In genomic region chr12:122078141-122079037, GRCh38 we compare ENCODE assay signal across 1 cellular context.
TF ChIP-seq lines count a peak whose summit lies in the region.

MLXIP (plus strand) TSS chr12:122078756; CDS start chr12:122078854, 98 bp downstream.

TF ChIP-seq in HepG2, 621 proteins besides CTCF, POLR2A, EP300 and RAD21 (continued from another document and continues in another):
- TF ChIP-seq ZNF609 (CRISPR knock-in tag; IDR thresholded peaks at IDR 0.05; ENCODE audit: borderline replicate concordance) (peak; percentile 58; the same call in 1 of the 2 replicates), KLF13 (CRISPR knock-in tag; IDR thresholded peaks at IDR 0.05) (no peak), EHMT2 (IDR thresholded peaks at IDR 0.05; ENCODE audit: borderline replicate concordance, low read depth, low read length) (no peak), ZNF644 (CRISPR knock-in tag; IDR thresholded peaks at IDR 0.05; ENCODE audit: low read depth) (no peak), ZNF546 (CRISPR knock-in tag; conservative IDR thresholded peaks at IDR 0.05) (peak; percentile 75), ZNF484 (CRISPR knock-in tag; IDR thresholded peaks at IDR 0.05; ENCODE audit: borderline replicate concordance, low read depth) (no peak), EED (CRISPR knock-in tag; IDR thresholded peaks at IDR 0.05) (peak; percentile 87), ETS1 (CRISPR knock-in tag; IDR thresholded peaks at IDR 0.05) (peak; percentile 79), HES4 (CRISPR knock-in tag; IDR thresholded peaks at IDR 0.05; ENCODE audit: borderline replicate concordance) (peak; percentile 88), NFYB (CRISPR knock-in tag; IDR thresholded peaks at IDR 0.05) (peak; percentile 74), MAFK (conservative IDR thresholded peaks at IDR 0.05 in 1 of 2, IDR thresholded peaks at IDR 0.05 in 1 of 2; ENCODE audit: low read length in 2 of 2) (no peak), AHDC1 (CRISPR knock-in tag; IDR thresholded peaks at IDR 0.05; ENCODE audit: borderline replicate concordance) (peak; percentile 37; the same call in 1 of the 2 replicates), MTA3 (CRISPR knock-in tag; IDR thresholded peaks at IDR 0.05) (no peak), ZFP1 (CRISPR knock-in tag; IDR thresholded peaks at IDR 0.05) (no peak), ZBTB38 (CRISPR knock-in tag; IDR thresholded peaks at IDR 0.05) (peak; percentile 62; the same call in 1 of the 2 replicates), KDM5A (IDR thresholded peaks at IDR 0.05; ENCODE audit: borderline replicate concordance, low read length) (no peak), ZNF580 (CRISPR knock-in tag; IDR thresholded peaks at IDR 0.05; ENCODE audit: borderline replicate concordance, low read depth) (no peak; the same call in 1 of the 2 replicates), ATAD3A (CRISPR knock-in tag; IDR thresholded peaks at IDR 0.05) (no peak), ZNF33B (CRISPR knock-in tag; IDR thresholded peaks at IDR 0.05) (peak; percentile 93; the same call in 1 of the 2 replicates), ZNF670 (CRISPR knock-in tag; IDR thresholded peaks at IDR 0.05; ENCODE audit: borderline replicate concordance) (peak; percentile 91; the same call in 1 of the 2 replicates), ZNF878 (CRISPR knock-in tag; IDR thresholded peaks at IDR 0.05) (0 out of 2 replicates have a peak, but pooled peaks have one; percentile 15), ZSCAN9 (CRISPR knock-in tag; IDR thresholded peaks at IDR 0.05; ENCODE audit: borderline replicate concordance) (peak; percentile 71; the same call in 1 of the 2 replicates), SALL1 (CRISPR knock-in tag; IDR thresholded peaks at IDR 0.05) (peak; percentile 93), ZFYVE20 (CRISPR knock-in tag; IDR thresholded peaks at IDR 0.05; ENCODE audit: borderline replicate concordance, low read depth) (0 out of 2 replicates have a peak, but pooled peaks have one; percentile 6)
- TF ChIP-seq, protein P1, sequence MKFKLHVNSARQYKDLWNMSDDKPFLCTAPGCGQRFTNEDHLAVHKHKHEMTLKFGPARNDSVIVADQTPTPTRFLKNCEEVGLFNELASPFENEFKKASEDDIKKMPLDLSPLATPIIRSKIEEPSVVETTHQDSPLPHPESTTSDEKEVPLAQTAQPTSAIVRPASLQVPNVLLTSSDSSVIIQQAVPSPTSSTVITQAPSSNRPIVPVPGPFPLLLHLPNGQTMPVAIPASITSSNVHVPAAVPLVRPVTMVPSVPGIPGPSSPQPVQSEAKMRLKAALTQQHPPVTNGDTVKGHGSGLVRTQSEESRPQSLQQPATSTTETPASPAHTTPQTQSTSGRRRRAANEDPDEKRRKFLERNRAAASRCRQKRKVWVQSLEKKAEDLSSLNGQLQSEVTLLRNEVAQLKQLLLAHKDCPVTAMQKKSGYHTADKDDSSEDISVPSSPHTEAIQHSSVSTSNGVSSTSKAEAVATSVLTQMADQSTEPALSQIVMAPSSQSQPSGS (CRISPR knock-in tag; IDR thresholded peaks at IDR 0.05), result no peak
- TF ChIP-seq, protein P2, sequence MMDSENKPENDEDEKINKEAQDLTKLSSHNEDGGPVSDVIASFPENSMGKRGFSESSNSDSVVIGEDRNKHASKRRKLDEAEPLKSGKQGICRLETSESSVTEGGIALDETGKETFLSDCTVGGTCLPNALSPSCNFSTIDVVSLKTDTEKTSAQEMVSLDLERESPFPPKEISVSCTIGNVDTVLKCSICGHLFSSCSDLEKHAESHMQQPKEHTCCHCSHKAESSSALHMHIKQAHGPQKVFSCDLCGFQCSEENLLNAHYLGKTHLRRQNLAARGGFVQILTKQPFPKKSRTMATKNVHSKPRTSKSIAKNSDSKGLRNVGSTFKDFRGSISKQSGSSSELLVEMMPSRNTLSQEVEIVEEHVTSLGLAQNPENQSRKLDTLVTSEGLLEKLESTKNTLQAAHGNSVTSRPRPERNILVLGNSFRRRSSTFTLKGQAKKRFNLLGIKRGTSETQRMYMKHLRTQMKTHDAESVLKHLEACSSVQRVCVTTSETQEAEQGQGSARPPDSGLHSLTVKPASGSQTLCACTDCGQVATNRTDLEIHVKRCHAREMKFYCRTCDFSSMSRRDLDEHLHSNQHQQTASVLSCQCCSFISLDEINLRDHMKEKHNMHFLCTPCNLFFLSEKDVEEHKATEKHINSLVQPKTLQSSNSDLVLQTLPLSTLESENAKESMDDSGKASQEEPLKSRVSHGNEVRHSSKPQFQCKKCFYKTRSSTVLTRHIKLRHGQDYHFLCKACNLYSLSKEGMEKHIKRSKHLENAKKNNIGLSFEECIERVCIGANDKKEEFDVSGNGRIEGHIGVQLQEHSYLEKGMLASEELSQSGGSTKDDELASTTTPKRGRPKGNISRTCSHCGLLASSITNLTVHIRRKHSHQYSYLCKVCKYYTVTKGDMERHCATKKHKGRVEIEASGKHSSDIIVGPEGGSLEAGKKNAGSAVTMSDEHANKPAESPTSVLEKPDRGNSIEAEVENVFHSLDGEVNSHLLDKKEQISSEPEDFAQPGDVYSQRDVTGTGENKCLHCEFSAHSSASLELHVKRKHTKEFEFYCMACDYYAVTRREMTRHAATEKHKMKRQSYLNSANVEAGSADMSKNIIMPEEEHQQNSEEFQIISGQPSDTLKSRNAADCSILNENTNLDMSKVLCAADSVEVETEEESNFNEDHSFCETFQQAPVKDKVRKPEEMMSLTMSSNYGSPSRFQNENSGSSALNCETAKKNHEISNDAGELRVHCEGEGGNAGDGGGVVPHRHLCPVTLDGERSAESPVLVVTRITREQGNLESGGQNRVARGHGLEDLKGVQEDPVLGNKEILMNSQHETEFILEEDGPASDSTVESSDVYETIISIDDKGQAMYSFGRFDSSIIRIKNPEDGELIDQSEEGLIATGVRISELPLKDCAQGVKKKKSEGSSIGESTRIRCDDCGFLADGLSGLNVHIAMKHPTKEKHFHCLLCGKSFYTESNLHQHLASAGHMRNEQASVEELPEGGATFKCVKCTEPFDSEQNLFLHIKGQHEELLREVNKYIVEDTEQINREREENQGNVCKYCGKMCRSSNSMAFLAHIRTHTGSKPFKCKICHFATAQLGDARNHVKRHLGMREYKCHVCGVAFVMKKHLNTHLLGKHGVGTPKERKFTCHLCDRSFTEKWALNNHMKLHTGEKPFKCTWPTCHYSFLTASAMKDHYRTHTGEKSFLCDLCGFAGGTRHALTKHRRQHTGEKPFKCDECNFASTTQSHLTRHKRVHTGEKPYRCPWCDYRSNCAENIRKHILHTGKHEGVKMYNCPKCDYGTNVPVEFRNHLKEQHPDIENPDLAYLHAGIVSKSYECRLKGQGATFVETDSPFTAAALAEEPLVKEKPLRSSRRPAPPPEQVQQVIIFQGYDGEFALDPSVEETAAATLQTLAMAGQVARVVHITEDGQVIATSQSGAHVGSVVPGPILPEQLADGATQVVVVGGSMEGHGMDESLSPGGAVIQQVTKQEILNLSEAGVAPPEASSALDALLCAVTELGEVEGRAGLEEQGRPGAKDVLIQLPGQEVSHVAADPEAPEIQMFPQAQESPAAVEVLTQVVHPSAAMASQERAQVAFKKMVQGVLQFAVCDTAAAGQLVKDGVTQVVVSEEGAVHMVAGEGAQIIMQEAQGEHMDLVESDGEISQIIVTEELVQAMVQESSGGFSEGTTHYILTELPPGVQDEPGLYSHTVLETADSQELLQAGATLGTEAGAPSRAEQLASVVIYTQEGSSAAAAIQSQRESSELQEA (CRISPR knock-in tag; IDR thresholded peaks at IDR 0.05; ENCODE audit: not compliant biosample characterization), result peak; percentile 59
- TF ChIP-seq, protein P3, sequence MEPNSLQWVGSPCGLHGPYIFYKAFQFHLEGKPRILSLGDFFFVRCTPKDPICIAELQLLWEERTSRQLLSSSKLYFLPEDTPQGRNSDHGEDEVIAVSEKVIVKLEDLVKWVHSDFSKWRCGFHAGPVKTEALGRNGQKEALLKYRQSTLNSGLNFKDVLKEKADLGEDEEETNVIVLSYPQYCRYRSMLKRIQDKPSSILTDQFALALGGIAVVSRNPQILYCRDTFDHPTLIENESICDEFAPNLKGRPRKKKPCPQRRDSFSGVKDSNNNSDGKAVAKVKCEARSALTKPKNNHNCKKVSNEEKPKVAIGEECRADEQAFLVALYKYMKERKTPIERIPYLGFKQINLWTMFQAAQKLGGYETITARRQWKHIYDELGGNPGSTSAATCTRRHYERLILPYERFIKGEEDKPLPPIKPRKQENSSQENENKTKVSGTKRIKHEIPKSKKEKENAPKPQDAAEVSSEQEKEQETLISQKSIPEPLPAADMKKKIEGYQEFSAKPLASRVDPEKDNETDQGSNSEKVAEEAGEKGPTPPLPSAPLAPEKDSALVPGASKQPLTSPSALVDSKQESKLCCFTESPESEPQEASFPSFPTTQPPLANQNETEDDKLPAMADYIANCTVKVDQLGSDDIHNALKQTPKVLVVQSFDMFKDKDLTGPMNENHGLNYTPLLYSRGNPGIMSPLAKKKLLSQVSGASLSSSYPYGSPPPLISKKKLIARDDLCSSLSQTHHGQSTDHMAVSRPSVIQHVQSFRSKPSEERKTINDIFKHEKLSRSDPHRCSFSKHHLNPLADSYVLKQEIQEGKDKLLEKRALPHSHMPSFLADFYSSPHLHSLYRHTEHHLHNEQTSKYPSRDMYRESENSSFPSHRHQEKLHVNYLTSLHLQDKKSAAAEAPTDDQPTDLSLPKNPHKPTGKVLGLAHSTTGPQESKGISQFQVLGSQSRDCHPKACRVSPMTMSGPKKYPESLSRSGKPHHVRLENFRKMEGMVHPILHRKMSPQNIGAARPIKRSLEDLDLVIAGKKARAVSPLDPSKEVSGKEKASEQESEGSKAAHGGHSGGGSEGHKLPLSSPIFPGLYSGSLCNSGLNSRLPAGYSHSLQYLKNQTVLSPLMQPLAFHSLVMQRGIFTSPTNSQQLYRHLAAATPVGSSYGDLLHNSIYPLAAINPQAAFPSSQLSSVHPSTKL (CRISPR knock-in tag; IDR thresholded peaks at IDR 0.05), result peak; percentile 39; the same call in 1 of the 2 replicates
